In genomic region chr1:178055093-178055492, GRCh38 we compare ENCODE assay signal across 8 cellular contexts. TPM values are rescaled to one million over a fixed set of nuclear protein-coding genes. Genes with fewer than 3 reads are reported as not detected.
DNase-seq lines count a peak whose midpoint lies in the region; ATAC-seq and TF ChIP-seq lines count a peak whose summit lies in the region.

No MANE protein-coding gene starts in this region.

- H3K36me3 Mint-ChIP-seq in endodermal cell (ENCODE audit: low read depth): no peaks in the 10 kb centered on the region

- peaks cover 46% of the 10 kb centered on the region for H3K4me1 Mint-ChIP-seq in endodermal cell

- H2AK5ac ChIP-seq in trophoblast cell (ENCODE audit: low read length): no peak overlapping the region

- H3K18ac ChIP-seq in trophoblast cell (ENCODE audit: low read length): no peak overlapping the region

- H2BK120ac ChIP-seq in trophoblast cell (ENCODE audit: insufficient read depth, low read length, poor library complexity): no peak overlapping the region

- H3K14ac ChIP-seq in trophoblast cell (ENCODE audit: low read length): no peak overlapping the region

- H3K79me1 ChIP-seq in trophoblast cell (ENCODE audit: low read length): peaks cover 6% of the 10 kb centered on the region

- no peak overlapping the region for H2BK5ac ChIP-seq in trophoblast cell (ENCODE audit: low read depth, low read length, poor library complexity)

- H3K27me3 ChIP-seq in GM06990 (replicated peaks; ENCODE audit: control insufficient read depth, insufficient read depth, low read length) (no peaks in the 10 kb centered on the region; the same call in none of the 2 replicates), endodermal cell (ENCODE audit: control insufficient read depth, insufficient read depth, low read length, poor library complexity, severe bottlenecking) (peaks cover 50% of the 10 kb centered on the region), trophoblast cell (ENCODE audit: insufficient read depth, low read length) (no peaks in the 10 kb centered on the region)

- no peaks in the 10 kb centered on the region for H3K79me2 ChIP-seq in trophoblast cell (ENCODE audit: control insufficient read depth, insufficient read depth, low read length, poor library complexity)

- no peaks in the 10 kb centered on the region for H3K9me3 Mint-ChIP-seq in endodermal cell

- no peak for ATAC-seq in GM21447 (IDR thresholded peaks at IDR 0.05; ENCODE audit: unreplicated experiment)

- no peak overlapping the region for H3K4me3 ChIP-seq in GM06990 (replicated peaks; ENCODE audit: low read depth, low read length)
- H3K4me3 ChIP-seq in endodermal cell (ENCODE audit: low read length): no peak overlapping the region
- no peak overlapping the region for H3K4me3 ChIP-seq in trophoblast cell (ENCODE audit: low read depth, low read length)

- H4K8ac ChIP-seq in trophoblast cell (ENCODE audit: low read depth, low read length): no peak overlapping the region

- H3K9me3 ChIP-seq in endodermal cell (ENCODE audit: control insufficient read depth, low read length) (no peaks in the 10 kb centered on the region), trophoblast cell (ENCODE audit: insufficient read depth, low read depth, low read length) (no peaks in the 10 kb centered on the region)

- peak overlapping the region; percentile 27 for H2BK12ac ChIP-seq in trophoblast cell (ENCODE audit: low read length)

- no peak overlapping the region for H2AFZ ChIP-seq in trophoblast cell (ENCODE audit: insufficient read depth, low read length, poor library complexity)

- no peaks in the 10 kb centered on the region for H3K36me3 ChIP-seq in GM06990 (ENCODE audit: control insufficient read depth, insufficient read depth, low read length)
- H3K36me3 ChIP-seq in endodermal cell (ENCODE audit: control insufficient read depth, insufficient read depth, low read length): no peaks in the 10 kb centered on the region
- no peaks in the 10 kb centered on the region for H3K36me3 ChIP-seq in trophoblast cell (ENCODE audit: control insufficient read depth in 1 of 2, insufficient read depth in 2 of 2, low read length in 2 of 2)

- DNase-seq in GM06990 (ENCODE audit: extremely low read depth, insufficient read length): no peak
- DNase-seq in NCI-H1092 treated with DMSO at 0.1 percent for 48 hours (lab: John Stamatoyannopoulos, UW): peak; percentile 40
- DNase-seq in endodermal cell: peak; percentile 89
- peak in 1 of 2 donors; percentile 56 for DNase-seq in trophoblast cell
- no peak for DNase-seq in COR-L47 (lab: John Stamatoyannopoulos, UW)
- no peak for DNase-seq in cortex of kidney (lab: John Stamatoyannopoulos, UW)
- DNase-seq in stimulated activated CD4-positive, alpha-beta T cell treated with anti-CD3 and anti-CD28 coated beads, Interleukin-4, amount 100 ng/mL, for 1 hour: no peak

- no peak overlapping the region for H3K4me3 Mint-ChIP-seq in endodermal cell

- H3K4me1 ChIP-seq in endodermal cell (ENCODE audit: control insufficient read depth, insufficient read depth, low read length) (peaks cover 12% of the 10 kb centered on the region), trophoblast cell (ENCODE audit: control insufficient read depth in 1 of 2, insufficient read depth in 2 of 2, low read length in 2 of 2) (peaks cover 5 to 7% of the 10 kb centered on the region in 2 experiments)

- no peak overlapping the region for H3K23ac ChIP-seq in trophoblast cell (ENCODE audit: low read length)

- WGBS in endodermal cell (ENCODE audit: insufficient coverage in 1 of 2, insufficient read length in 1 of 2), 2 experiments: 45 to 54% methylated on average over 5 of the region's 5 CpGs
- no CpG with 5 or more reads among the region's 5 CpGs for WGBS in trophoblast cell (ENCODE audit: extremely low coverage, insufficient coverage, insufficient read length)

- H4K12ac ChIP-seq in trophoblast cell (ENCODE audit: low read depth, low read length): no peak overlapping the region

- H3K9ac ChIP-seq in endodermal cell (ENCODE audit: extremely low read depth, low read length, poor library complexity, severe bottlenecking) (no peak overlapping the region), trophoblast cell (ENCODE audit: low read length) (no peak overlapping the region)

- H3K27ac ChIP-seq in endodermal cell (ENCODE audit: low read depth, low read length) (no peak overlapping the region), trophoblast cell (ENCODE audit: low read depth, low read length) (no peak overlapping the region)

- H4K91ac ChIP-seq in trophoblast cell (ENCODE audit: low read depth, low read length): peak overlapping the region; percentile 22

- TF ChIP-seq CTCF in GM06990 (IDR thresholded peaks at IDR 0.05; ENCODE audit: insufficient read depth, low read length, poor library complexity, severe bottlenecking) (peak; percentile 45), endodermal cell (conservative IDR thresholded peaks at IDR 0.05) (peak; percentile 73)

- no peak overlapping the region for H3K4me2 ChIP-seq in trophoblast cell (ENCODE audit: low read length)

- no peak overlapping the region for H3K27ac Mint-ChIP-seq in endodermal cell

- H3K4ac ChIP-seq in trophoblast cell (ENCODE audit: low read depth, low read length): no peak overlapping the region

- peaks cover 37% of the 10 kb centered on the region for H3K27me3 Mint-ChIP-seq in endodermal cell (ENCODE audit: insufficient read depth)

RNA-seq across cellular contexts. Expression of gene RASAL2, which starts 38.8 kb away (rescaled TPM):
- total RNA-seq in endodermal cell: 10 to 100 TPM; 21.8 to 22.1 TPM
- polyA plus RNA-seq in endodermal cell (2013, experiment 1 of 2): 19.7 TPM
- 16.8 TPM for polyA plus RNA-seq in endodermal cell (2013, experiment 2 of 2)
- polyA plus RNA-seq in trophoblast cell (2013): 75.5 and 79.8 TPM in 2 replicates

Comparison
In these comparisons a context has a peak if more than half of its experiments do, and no peak if none do; other contexts are left out.
1. DNase-seq: peak in NCI-H1092 treated with DMSO at 0.1 percent for 48 hours (single experiment) and endodermal cell (single experiment); none in GM06990 (single experiment), COR-L47 (single experiment), cortex of kidney (single experiment) and stimulated activated CD4-positive, alpha-beta T cell treated with anti-CD3 and anti-CD28 coated beads, Interleukin-4, amount 100 ng/mL, for 1 hour (single experiment).